Comparison of ENCODE assay signal across 21 cellular contexts in the genomic region with DNA sequence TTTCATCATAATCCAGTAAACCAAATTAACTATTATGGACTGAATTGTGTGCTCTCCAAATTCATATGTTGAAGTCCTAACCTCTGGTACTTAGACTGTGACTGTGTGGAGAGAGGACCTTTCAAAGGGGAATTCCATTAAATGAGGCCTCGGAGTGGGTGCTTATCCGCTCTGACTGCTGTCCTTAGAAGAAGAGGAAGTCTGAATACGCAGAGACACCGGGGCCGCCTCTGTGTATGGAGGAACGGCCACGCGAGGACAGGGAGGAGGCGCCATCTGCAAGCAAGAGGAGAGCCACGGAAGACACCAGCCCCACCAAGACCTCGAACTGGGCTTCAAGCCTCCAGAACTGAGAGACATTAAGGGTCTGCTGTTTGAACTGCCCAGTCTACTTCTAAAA.
"Had no signal": no experiment of that assay in that cellular context is flagged by ENCODE, and none has a peak within 500 bp of the region (broad histone marks: within the 10 kb centered on the region; RNA-seq: fewer than 3 reads in every experiment).

No MANE protein-coding gene starts in this region.

- ATAC-seq: gastrocnemius medialis; left ventricle myocardium superior; mucosa of descending colon; natural killer cell treated with Interleukin-12 subunit alpha and Interleukin-12 subunit beta and Interleukin-15 and Interleukin-18, amount 100 ng/mL, for 72 hours; sciatic nerve; stimulated activated naive CD8-positive, alpha-beta T cell treated with anti-CD3 and anti-CD28 coated beads, Interleukin-15, Interleukin-2, amounts not matched to agents 100 U/mL and 50 U/mL, for 24 hours had no signal

- H3K4me3 Mint-ChIP-seq: mesothelial cell of epicardium; natural killer cell treated with Interleukin-12 subunit alpha and Interleukin-12 subunit beta and Interleukin-15 and Interleukin-18, amount 100 ng/mL, for 72 hours; neural progenitor cell had no signal

- H3K27ac Mint-ChIP-seq: mesothelial cell of epicardium; natural killer cell treated with Interleukin-12 subunit alpha and Interleukin-12 subunit beta and Interleukin-15 and Interleukin-18, amount 100 ng/mL, for 72 hours; neural progenitor cell had no signal

- H3K9me3 Mint-ChIP-seq: mesothelial cell of epicardium; naive B cell; natural killer cell treated with Interleukin-12 subunit alpha and Interleukin-12 subunit beta and Interleukin-15 and Interleukin-18, amount 100 ng/mL, for 72 hours; neural progenitor cell had no signal

- DNase-seq: dorsolateral prefrontal cortex; effector CD4-positive, alpha-beta T cell; gastrocnemius medialis; head of caudate nucleus; left ventricle myocardium superior; mesenchymal stem cell; mucosa of descending colon; naive B cell; nucleus accumbens; stimulated activated CD4-positive, alpha-beta T cell treated with anti-CD3 and anti-CD28 coated beads, Interleukin-12 subunit alpha, Interleukin-12 subunit beta, amount 100 ng/mL, for 4 hours; stimulated activated CD4-positive, alpha-beta T cell treated with anti-CD3 and anti-CD28 coated beads, Interleukin-1b, Interleukin-23, amount 100 ng/mL, for 48 hours; stimulated activated CD4-positive, alpha-beta T cell treated with anti-CD3 and anti-CD28 coated beads, Interleukin-4, amount 100 ng/mL, for 1 hour; stimulated activated CD8-positive, alpha-beta memory T cell treated with anti-CD3 and anti-CD28 coated beads, Interleukin-4, amount 100 ng/mL, for 48 hours; stimulated activated naive CD8-positive, alpha-beta T cell treated with anti-CD3 and anti-CD28 coated beads, Interleukin-15, Interleukin-2, amounts not matched to agents 100 U/mL and 50 U/mL, for 24 hours; substantia nigra; upper lobe of left lung; uterus had no signal

- H3K36me3 Mint-ChIP-seq: mesothelial cell of epicardium; natural killer cell treated with Interleukin-12 subunit alpha and Interleukin-12 subunit beta and Interleukin-15 and Interleukin-18, amount 100 ng/mL, for 72 hours; neural progenitor cell had no signal

- H3K4me1 Mint-ChIP-seq: mesothelial cell of epicardium had no signal
